23 cellular contexts compared by ENCODE assay signal in genomic region chr6:56793938-56794337, GRCh38.
A peak's percentile ranks its signal among the peaks of the same experiment; 100 is the strongest.
DNase-seq lines count a peak whose midpoint lies in the region; ATAC-seq, FAIRE-seq and TF ChIP-seq lines count a peak whose summit lies in the region.
"Had no signal": no experiment of that assay in that cellular context is flagged by ENCODE, and none has a peak within 500 bp of the region (broad histone marks: within the 10 kb centered on the region; RNA-seq: fewer than 3 reads in every experiment).

No MANE protein-coding gene starts in this region.

- ATAC-seq in A549 = no peak
- peak; percentile 22 for ATAC-seq in GM18870 (IDR thresholded peaks at IDR 0.05; ENCODE audit: unreplicated experiment)
- peak; percentile 9 for ATAC-seq in HG02973 (IDR thresholded peaks at IDR 0.05; ENCODE audit: unreplicated experiment)
- no peak for ATAC-seq in HG03457 (IDR thresholded peaks at IDR 0.05; ENCODE audit: unreplicated experiment)
- ATAC-seq in GM21515 (IDR thresholded peaks at IDR 0.05; ENCODE audit: unreplicated experiment) = no peak
- ATAC-seq: esophagus mucosa, upper lobe of right lung had no signal

- no peak for TF ChIP-seq RAD21 in A549 (conservative IDR thresholded peaks at IDR 0.05 in 1 of 2, IDR thresholded peaks at IDR 0.05 in 1 of 2)

- no peak for TF ChIP-seq POLR2A in A549 (IDR thresholded peaks at IDR 0.05; ENCODE audit: low read length)

- H3K4me3 Mint-ChIP-seq in endodermal cell = no peak overlapping the region
- H3K4me3 Mint-ChIP-seq: activated CD4-positive, alpha-beta memory T cell treated with anti-CD3 and anti-CD28 coated beads, Interleukin-2, amount 10 ng/mL, durations not matched to agents 7 days and 5 days; brain; naive B cell had no signal

- H3K27ac ChIP-seq in A549 = peak overlapping the region in 1 of 2 experiments; percentile 65; a peak in 1 of 6 replicates
- no peak overlapping the region for H3K27ac ChIP-seq in endodermal cell (ENCODE audit: low read depth, low read length)
- no peak overlapping the region for H3K27ac ChIP-seq in RWPE1
- H3K27ac ChIP-seq: upper lobe of right lung had no signal

- TF ChIP-seq EP300 in A549 (IDR thresholded peaks at IDR 0.05) = no peak

- no peaks in the 10 kb centered on the region for H3K9me3 Mint-ChIP-seq in endodermal cell
- H3K9me3 Mint-ChIP-seq: activated CD4-positive, alpha-beta memory T cell treated with anti-CD3 and anti-CD28 coated beads, Interleukin-2, amount 10 ng/mL, durations not matched to agents 7 days and 5 days; naive B cell had no signal

- POLR2A ChIA-PET in A549 (lab: Yijun Ruan, JAX) = no interaction called here
- POLR2A ChIA-PET in RWPE1 (lab: Yijun Ruan, JAX; ENCODE audit: low non-redundant PET) = no interaction called here

- DNase-seq in A549 (ENCODE audit: low read depth in 1 of 2, low spot score in 1 of 2) (no peak), endodermal cell (no peak), RWPE1 (ENCODE audit: low spot score) (no peak)
- DNase-seq in stimulated activated CD4-positive, alpha-beta T cell treated with anti-CD3 and anti-CD28 coated beads, Interleukin-2, amount 100 ng/mL, for 48 hours = no peak
- DNase-seq: activated CD4-positive, alpha-beta memory T cell treated with anti-CD3 and anti-CD28 coated beads, Interleukin-2, amount 10 ng/mL, durations not matched to agents 7 days and 5 days; activated CD4-positive, CD25-positive, alpha-beta regulatory T cell; activated gamma-delta T cell treated with Interleukin-2 at 50 U/mL for 16 hours; DND-41; effector memory CD4-positive, alpha-beta T cell; foreskin melanocyte; KG1; naive B cell; NCI-H524 treated with DMSO at 0.1 percent for 48 hours; stimulated activated CD4-positive, alpha-beta T cell treated with anti-CD3 and anti-CD28 coated beads, Interleukin-15, amount 100 ng/mL, for 24 hours; T-helper 9 cell; upper lobe of right lung had no signal

- H3K27me3 ChIP-seq in endodermal cell (ENCODE audit: control insufficient read depth, insufficient read depth, low read length, poor library complexity, severe bottlenecking) = no peaks in the 10 kb centered on the region
- H3K27me3 ChIP-seq: upper lobe of right lung had no signal

- no peaks in the 10 kb centered on the region for H3K36me3 ChIP-seq in endodermal cell (ENCODE audit: control insufficient read depth, insufficient read depth, low read length)
- H3K36me3 ChIP-seq: upper lobe of right lung had no signal

- H3K4me1 ChIP-seq in A549 = peaks cover 79% of the 10 kb centered on the region
- H3K4me1 ChIP-seq in endodermal cell (ENCODE audit: control insufficient read depth, insufficient read depth, low read length) = peaks cover 9% of the 10 kb centered on the region

- TF ChIP-seq CTCF in A549 (IDR thresholded peaks at IDR 0.05) (no peak), endodermal cell (conservative IDR thresholded peaks at IDR 0.05) (no peak), RWPE1 (conservative IDR thresholded peaks at IDR 0.05; ENCODE audit: low read depth) (no peak)

- peak overlapping the region; percentile 62 for H3K27ac Mint-ChIP-seq in endodermal cell
- H3K27ac Mint-ChIP-seq: activated CD4-positive, alpha-beta memory T cell treated with anti-CD3 and anti-CD28 coated beads, Interleukin-2, amount 10 ng/mL, durations not matched to agents 7 days and 5 days had no signal

- peak overlapping the region; percentile 90 for H3K4me2 ChIP-seq in A549

- H3K4me1 Mint-ChIP-seq in endodermal cell = peaks cover 52% of the 10 kb centered on the region
- H3K4me1 Mint-ChIP-seq: activated CD4-positive, alpha-beta memory T cell treated with anti-CD3 and anti-CD28 coated beads, Interleukin-2, amount 10 ng/mL, durations not matched to agents 7 days and 5 days; naive B cell had no signal

- WGBS in A549 (ENCODE audit: missing lambda C conversion rate) = 93% methylated on average over 2 of the region's 2 CpGs
- WGBS in endodermal cell (ENCODE audit: insufficient coverage in 1 of 2, insufficient read length in 1 of 2), 2 experiments = 87 to 100% methylated on average over 1 to 2 of the region's 2 CpGs

- H3K36me3 Mint-ChIP-seq in endodermal cell (ENCODE audit: low read depth) = peaks cover 3% of the 10 kb centered on the region
- H3K36me3 Mint-ChIP-seq: naive B cell had no signal

- no peak overlapping the region for H3K9ac ChIP-seq in endodermal cell (ENCODE audit: extremely low read depth, low read length, poor library complexity, severe bottlenecking)

- CTCF ChIA-PET in A549 (lab: Yijun Ruan, JAX) = interaction anchor here (1.2 to 1.4 kb wide), 3 partner anchors 9 to 58 kb away, joined by 3 to 4 read pairs (median 3); no protein-coding TSS in a partner anchor
- CTCF ChIA-PET in RWPE1 (lab: Yijun Ruan, JAX) = no interaction called here

- H3K9me3 ChIP-seq in A549 = no peaks in the 10 kb centered on the region
- no peaks in the 10 kb centered on the region for H3K9me3 ChIP-seq in endodermal cell (ENCODE audit: control insufficient read depth, low read length)
- H3K9me3 ChIP-seq: upper lobe of right lung had no signal

- no peaks in the 10 kb centered on the region for H3K27me3 Mint-ChIP-seq in endodermal cell (ENCODE audit: insufficient read depth)
- H3K27me3 Mint-ChIP-seq: brain had no signal

- H3K4me3 ChIP-seq in A549 = no peak overlapping the region
- no peak overlapping the region for H3K4me3 ChIP-seq in endodermal cell (ENCODE audit: low read length)
- H3K4me3 ChIP-seq: upper lobe of right lung had no signal

- FAIRE-seq in A549 (lab: Jason Lieb, UNC) = no peak
- FAIRE-seq: RCC 7860 had no signal

TF ChIP-seq in A549, 52 proteins besides CTCF, POLR2A, EP300 and RAD21 (continues in another document):
- TF ChIP-seq HDAC2 (IDR thresholded peaks at IDR 0.05) (no peak), MAFK (IDR thresholded peaks at IDR 0.05; ENCODE audit: partially characterized antibody) (no peak), CHD2 (IDR thresholded peaks at IDR 0.05; ENCODE audit: low read length, partially characterized antibody) (no peak), EHMT2 (IDR thresholded peaks at IDR 0.05; ENCODE audit: low read depth) (no peak), ATOH8 (CRISPR knock-in tag; IDR thresholded peaks at IDR 0.05; ENCODE audit: low read depth) (no peak), CHD4 (IDR thresholded peaks at IDR 0.05; ENCODE audit: borderline replicate concordance) (no peak), E2F6 (IDR thresholded peaks at IDR 0.05; ENCODE audit: borderline replicate concordance, low read depth) (no peak), RCOR1 (IDR thresholded peaks at IDR 0.05; ENCODE audit: low read depth, low read length) (no peak), CBX2 (IDR thresholded peaks at IDR 0.05; ENCODE audit: borderline replicate concordance, low read depth) (no peak), NPAS2 (CRISPR knock-in tag; IDR thresholded peaks at IDR 0.05; ENCODE audit: borderline replicate concordance) (no peak), HOXB13 (CRISPR knock-in tag; IDR thresholded peaks at IDR 0.05; ENCODE audit: low read depth) (no peak)
- TF ChIP-seq, protein P1, sequence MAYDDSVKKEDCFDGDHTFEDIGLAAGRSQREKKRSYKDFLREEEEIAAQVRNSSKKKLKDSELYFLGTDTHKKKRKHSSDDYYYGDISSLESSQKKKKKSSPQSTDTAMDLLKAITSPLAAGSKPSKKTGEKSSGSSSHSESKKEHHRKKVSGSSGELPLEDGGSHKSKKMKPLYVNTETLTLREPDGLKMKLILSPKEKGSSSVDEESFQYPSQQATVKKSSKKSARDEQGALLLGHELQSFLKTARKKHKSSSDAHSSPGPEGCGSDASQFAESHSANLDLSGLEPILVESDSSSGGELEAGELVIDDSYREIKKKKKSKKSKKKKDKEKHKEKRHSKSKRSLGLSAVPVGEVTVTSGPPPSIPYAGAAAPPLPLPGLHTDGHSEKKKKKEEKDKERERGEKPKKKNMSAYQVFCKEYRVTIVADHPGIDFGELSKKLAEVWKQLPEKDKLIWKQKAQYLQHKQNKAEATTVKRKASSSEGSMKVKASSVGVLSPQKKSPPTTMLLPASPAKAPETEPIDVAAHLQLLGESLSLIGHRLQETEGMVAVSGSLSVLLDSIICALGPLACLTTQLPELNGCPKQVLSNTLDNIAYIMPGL (CRISPR knock-in tag; IDR thresholded peaks at IDR 0.05; ENCODE audit: borderline replicate concordance) = no peak
- TF ChIP-seq, protein P2, sequence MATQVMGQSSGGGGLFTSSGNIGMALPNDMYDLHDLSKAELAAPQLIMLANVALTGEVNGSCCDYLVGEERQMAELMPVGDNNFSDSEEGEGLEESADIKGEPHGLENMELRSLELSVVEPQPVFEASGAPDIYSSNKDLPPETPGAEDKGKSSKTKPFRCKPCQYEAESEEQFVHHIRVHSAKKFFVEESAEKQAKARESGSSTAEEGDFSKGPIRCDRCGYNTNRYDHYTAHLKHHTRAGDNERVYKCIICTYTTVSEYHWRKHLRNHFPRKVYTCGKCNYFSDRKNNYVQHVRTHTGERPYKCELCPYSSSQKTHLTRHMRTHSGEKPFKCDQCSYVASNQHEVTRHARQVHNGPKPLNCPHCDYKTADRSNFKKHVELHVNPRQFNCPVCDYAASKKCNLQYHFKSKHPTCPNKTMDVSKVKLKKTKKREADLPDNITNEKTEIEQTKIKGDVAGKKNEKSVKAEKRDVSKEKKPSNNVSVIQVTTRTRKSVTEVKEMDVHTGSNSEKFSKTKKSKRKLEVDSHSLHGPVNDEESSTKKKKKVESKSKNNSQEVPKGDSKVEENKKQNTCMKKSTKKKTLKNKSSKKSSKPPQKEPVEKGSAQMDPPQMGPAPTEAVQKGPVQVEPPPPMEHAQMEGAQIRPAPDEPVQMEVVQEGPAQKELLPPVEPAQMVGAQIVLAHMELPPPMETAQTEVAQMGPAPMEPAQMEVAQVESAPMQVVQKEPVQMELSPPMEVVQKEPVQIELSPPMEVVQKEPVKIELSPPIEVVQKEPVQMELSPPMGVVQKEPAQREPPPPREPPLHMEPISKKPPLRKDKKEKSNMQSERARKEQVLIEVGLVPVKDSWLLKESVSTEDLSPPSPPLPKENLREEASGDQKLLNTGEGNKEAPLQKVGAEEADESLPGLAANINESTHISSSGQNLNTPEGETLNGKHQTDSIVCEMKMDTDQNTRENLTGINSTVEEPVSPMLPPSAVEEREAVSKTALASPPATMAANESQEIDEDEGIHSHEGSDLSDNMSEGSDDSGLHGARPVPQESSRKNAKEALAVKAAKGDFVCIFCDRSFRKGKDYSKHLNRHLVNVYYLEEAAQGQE (IDR thresholded peaks at IDR 0.05) = no peak

Comparison
In these comparisons a context has a peak if more than half of its experiments do, and no peak if none do; other contexts are left out.
1. ATAC-seq: peak in GM18870 (single experiment) and HG02973 (single experiment); none in A549 (0 of 2), HG03457 (single experiment) and GM21515 (single experiment).